ENCODE assay signal across 10 cellular contexts in the genomic region with DNA sequence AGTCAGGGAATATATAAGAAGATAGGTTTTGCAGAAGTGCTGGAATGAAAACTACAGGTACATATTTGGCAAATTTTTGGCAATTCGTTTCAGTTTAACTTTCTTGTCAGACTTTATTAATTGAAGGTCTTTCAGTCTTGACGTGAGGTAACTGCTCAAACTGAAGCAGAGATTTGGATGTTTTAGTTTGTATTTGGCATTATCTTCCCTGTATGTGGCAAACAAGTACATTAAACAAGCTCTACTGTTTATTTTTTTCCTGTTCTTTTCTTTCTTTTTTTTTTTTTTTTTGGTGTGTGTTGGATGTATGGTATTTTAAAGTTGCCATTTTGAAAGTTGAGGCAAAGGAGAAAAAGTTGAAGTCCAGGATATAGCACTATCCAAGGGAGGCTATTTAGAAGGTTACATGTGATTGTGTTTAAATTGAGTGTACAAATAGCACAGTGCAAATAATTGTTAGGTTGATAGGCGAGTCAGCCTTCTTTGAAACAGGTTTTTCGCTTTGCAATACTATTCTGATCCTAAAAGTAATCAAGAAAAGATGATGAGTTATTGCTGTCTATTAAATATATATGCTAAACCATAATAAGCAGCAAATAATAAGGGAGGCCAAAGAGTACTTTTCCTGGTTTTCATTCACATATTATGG. TPM values are rescaled to one million over a fixed set of nuclear protein-coding genes. Genes with fewer than 3 reads are reported as not detected.
A peak's percentile ranks its signal among the peaks of the same experiment; 100 is the strongest.
DNase-seq lines count a peak whose midpoint lies in the region; ATAC-seq, FAIRE-seq and TF ChIP-seq lines count a peak whose summit lies in the region.
"Had no signal": no experiment of that assay in that cellular context is flagged by ENCODE, and none has a peak within 500 bp of the region (broad histone marks: within the 10 kb centered on the region; RNA-seq: fewer than 3 reads in every experiment).

No MANE protein-coding gene starts in this region.

- intact Hi-C loops in HCT116 (cut with micrococcal nuclease), result loop anchor here (5.0 to 10.0 kb wide), 2 partner anchors 342 to 475 kb away; no protein-coding TSS in a partner anchor
- intact Hi-C loops in K562 (cut with micrococcal nuclease), result loop anchor here (5.0 kb wide), 1 partner anchor 42 kb away; a partner anchor contains a TSS
- intact Hi-C loops in sciatic nerve (cut with DNase I), result no loop called here

- no peaks in the 10 kb centered on the region for H3K27me3 ChIP-seq in HCT116 (ENCODE audit: insufficient read depth, low read length)
- H3K27me3 ChIP-seq in K562 (ENCODE audit: control insufficient read depth in 2 of 2, insufficient read depth in 2 of 2, low read length in 2 of 2), result peaks cover 29% of the 10 kb centered on the region in 2 experiments

- POLR2A ChIA-PET in HCT116 (lab: Charles Lee), result no interaction called here
- POLR2A ChIA-PET in K562 (lab: Yijun Ruan, JAX), result interaction anchor here (0.6 to 2.0 kb wide), 4 partner anchors 10 to 60 kb away, joined by 3 to 10 read pairs (median 4); no protein-coding TSS in a partner anchor

- RAD21 ChIA-PET in HCT116 (lab: Charles Lee; ENCODE audit: low non-redundant PET in 1 of 2, low total read pairs in 2 of 2, uncharacterized antibody in 2 of 2, unreplicated experiment in 2 of 2), result no interaction called here

- no peak for TF ChIP-seq EP300 in K562 (IDR thresholded peaks at IDR 0.05; ENCODE audit: low read length)

- H3K79me2 ChIP-seq in HCT116 (ENCODE audit: insufficient read depth, low read length), result no peaks in the 10 kb centered on the region
- no peaks in the 10 kb centered on the region for H3K79me2 ChIP-seq in K562 (ENCODE audit: control insufficient read depth, insufficient read depth, low read length)

- H3K4me2 ChIP-seq in HCT116 (ENCODE audit: low read length) (no peak overlapping the region), K562 (ENCODE audit: insufficient read depth, low read length) (no peak overlapping the region)

- no peak overlapping the region for H3K4me3 ChIP-seq in HCT116 (replicated peaks in 1 of 2; ENCODE audit: low read depth in 1 of 2, low read length in 2 of 2)
- H3K4me3 ChIP-seq in K562, result no peak overlapping the region
- H3K4me3 ChIP-seq in mesodermal cell (ENCODE audit: extremely low read depth, insufficient read depth, low read length, poor library complexity, severe bottlenecking), result peak overlapping the region; percentile 86

- DNase-seq in A172 (ENCODE audit: low spot score) (peak; percentile 14), HCT116 (ENCODE audit: low read depth, low spot score) (no peak), K562 (ENCODE audit: extremely low read depth in 1 of 4, low spot score in 3 of 4) (no peak), sciatic nerve (ENCODE audit: low spot score) (no peak)
- DNase-seq: gastrocnemius medialis had no signal

- no peak for FAIRE-seq in K562 (lab: Jason Lieb, UNC)
- FAIRE-seq: TTC549 had no signal

- TF ChIP-seq RAD21 in HCT116 (IDR thresholded peaks at IDR 0.05; ENCODE audit: low read depth) (no peak), K562 (CRISPR knock-in tag; conservative IDR thresholded peaks at IDR 0.05 in 1 of 2, IDR thresholded peaks at IDR 0.05 in 1 of 2) (no peak)

- H3K9ac ChIP-seq in HCT116 (ENCODE audit: low read length) (no peak overlapping the region), K562 (ENCODE audit: insufficient read depth in 1 of 2, low read depth in 2 of 2, low read length in 2 of 2) (no peak overlapping the region)

- WGBS in K562 (ENCODE audit: insufficient coverage, low coverage, missing lambda C conversion rate), result 6% methylated on average over 4 of the region's 4 CpGs
- WGBS in mesodermal cell (ENCODE audit: insufficient coverage in 2 of 2), 2 experiments, result 11 to 20% methylated on average over 1 of the region's 4 CpGs

- CTCF ChIA-PET in HCT116 (lab: Charles Lee) (no interaction called here), K562 (lab: Yijun Ruan, JAX; ENCODE audit: low intra/inter-chr PET ratio) (no interaction called here)

- no peaks in the 10 kb centered on the region for H3K9me1 ChIP-seq in K562 (ENCODE audit: control insufficient read depth, insufficient read depth, low read length)

- H3K27ac ChIP-seq in HCT116 (ENCODE audit: low read depth, low read length), result no peak overlapping the region
- H3K27ac ChIP-seq in K562 (ENCODE audit: extremely low read depth, low read depth, low read length), result no peak overlapping the region
- H3K27ac ChIP-seq in mesodermal cell (ENCODE audit: low read depth, low read length, severe bottlenecking), result no peak overlapping the region
- H3K27ac ChIP-seq: gastrocnemius medialis had no signal

- H4K20me1 ChIP-seq in HCT116 (ENCODE audit: insufficient read depth) (no peaks in the 10 kb centered on the region), K562 (replicated peaks; ENCODE audit: control insufficient read depth, insufficient read depth, low read length) (peaks cover 7% of the 10 kb centered on the region; the same call in 1 of the 2 replicates)

- no peaks in the 10 kb centered on the region for H3K9me2 ChIP-seq in HCT116 (ENCODE audit: insufficient read depth)

- TF ChIP-seq POLR2A in HCT116 (IDR thresholded peaks at IDR 0.05; ENCODE audit: borderline replicate concordance, extremely low read depth, insufficient read depth, insufficient read length) (no peak), K562 (conservative IDR thresholded peaks at IDR 0.05) (no peak)

- H3K4me1 ChIP-seq in HCT116 (ENCODE audit: control insufficient read depth in 1 of 2, insufficient read depth in 2 of 2, low read length in 2 of 2) (peaks cover 10 to 30% of the 10 kb centered on the region in 2 experiments), K562 (replicated peaks in 1 of 2; ENCODE audit: control insufficient read depth in 2 of 2, insufficient read depth in 2 of 2, low read length in 2 of 2) (peaks cover 8 to 26% of the 10 kb centered on the region in 2 experiments), mesodermal cell (ENCODE audit: control insufficient read depth, insufficient read depth, low read length, poor library complexity, severe bottlenecking) (peaks cover 5% of the 10 kb centered on the region)

- ATAC-seq in HCT116 (no peak), K562 (no peak), sciatic nerve (no peak), HG02798 (IDR thresholded peaks at IDR 0.05; ENCODE audit: poor library complexity, unreplicated experiment) (no peak), HG02885 (IDR thresholded peaks at IDR 0.05; ENCODE audit: poor library complexity, unreplicated experiment) (no peak), HG03196 (IDR thresholded peaks at IDR 0.05; ENCODE audit: unreplicated experiment) (no peak)
- ATAC-seq: gastrocnemius medialis had no signal

- H3K36me3 ChIP-seq in HCT116 (ENCODE audit: control insufficient read depth in 1 of 2, insufficient read depth in 2 of 2, low read length in 2 of 2), result no peaks in the 10 kb centered on the region
- H3K36me3 ChIP-seq in K562 (ENCODE audit: control insufficient read depth, insufficient read depth, low read length), result no peaks in the 10 kb centered on the region
- peaks cover 21% of the 10 kb centered on the region for H3K36me3 ChIP-seq in mesodermal cell (ENCODE audit: control insufficient read depth, insufficient read depth, low read length)
- H3K36me3 ChIP-seq: gastrocnemius medialis had no signal

- no peak for TF ChIP-seq CTCF in HCT116 (IDR thresholded peaks at IDR 0.05 in 2 of 3, conservative IDR thresholded peaks at IDR 0.05 in 1 of 3; ENCODE audit: borderline replicate concordance in 1 of 3, insufficient read depth in 1 of 3, low read depth in 2 of 3, low read length in 2 of 3)
- no peak for TF ChIP-seq CTCF in K562 (IDR thresholded peaks at IDR 0.05 in 2 of 3, conservative IDR thresholded peaks at IDR 0.05 in 1 of 3; ENCODE audit: insufficient read depth in 2 of 3, low read depth in 1 of 3, low read length in 3 of 3)

- in situ Hi-C loops in K562 (cut with MboI), result no loop called here

- H2AFZ ChIP-seq in HCT116 (ENCODE audit: low read depth, low read length, poor library complexity, severe bottlenecking) (no peak overlapping the region), K562 (ENCODE audit: low read depth, low read length) (no peak overlapping the region)

- BruUV-seq in HCT116 (replicated peaks; lab: Mats Ljungman, UMichigan) (TSS peak; percentile 62), K562 (replicated peaks; lab: Mats Ljungman, UMichigan) (no TSS peak)

- H3K9me3 ChIP-seq in HCT116 (ENCODE audit: control insufficient read depth in 1 of 2, insufficient read depth in 1 of 2, low read depth in 1 of 2, low read length in 2 of 2) (no peaks in the 10 kb centered on the region), K562 (replicated peaks; ENCODE audit: control insufficient read depth, insufficient read depth, low read depth, low read length) (no peaks in the 10 kb centered on the region), mesodermal cell (ENCODE audit: control insufficient read depth, low read length) (no peaks in the 10 kb centered on the region)
- H3K9me3 ChIP-seq: gastrocnemius medialis had no signal

RNA-seq across cellular contexts. Expression of a gene that starts 2.2 kb away (rescaled TPM):
- 74.5 and 85.0 TPM in 2 replicates for total RNA-seq in A172 (2014; rRNA removed; shearing (Covaris generic))
- 13.5 TPM for total RNA-seq in HCT116 (2021; ENCODE audit: unreplicated experiment)
- polyA plus RNA-seq in HCT116 (2012), result 8.0 and 8.7 TPM in 2 replicates
- 2.8 and 5.5 TPM in 2 replicates for total RNA-seq in K562 (2011; cell fraction: chromatin; rRNA removed; ENCODE audit: low replicate concordance)
- 2.5 and 2.6 TPM in 2 replicates for total RNA-seq in K562 (2011; cell fraction: nucleolus; rRNA removed)
- total RNA-seq in K562 (2011; cell fraction: nucleoplasm; rRNA removed), result 4.8 and 8.5 TPM in 2 replicates
- total RNA-seq in K562 (2014; rRNA removed), result 2.9 and 5.8 TPM in 2 replicates
- 0.91 and 1.3 TPM in 2 replicates for total RNA-seq in K562 (2014; rRNA removed; fragmentation: Illumina TruSeq; extraction: Trizol)
- 0.65 and 0.98 TPM in 2 replicates for total RNA-seq in K562 (2015; rRNA removed; fragmentation: Illumina TruSeq; extraction: Trizol)
- 1.8 and 3.1 TPM in 2 replicates for total RNA-seq in K562 (2021)
- 1.0 and 2.5 TPM in 2 replicates for polyA plus RNA-seq in K562 (2011; rRNA removed)
- polyA plus RNA-seq in K562 (2011; cell fraction: cytosol; rRNA removed), result 0.56 and 1.2 TPM in 2 replicates
- polyA plus RNA-seq in K562 (2011; cell fraction: nucleus; rRNA removed), result 1.4 and 3.8 TPM in 2 replicates
- polyA plus RNA-seq in K562 (2012), result 0.91 and 1.1 TPM in 2 replicates
- polyA plus RNA-seq in K562 (2014; fragmentation: Illumina TruSeq; extraction: Trizol), result 0.71 and 0.92 TPM in 2 replicates
- polyA plus RNA-seq in K562 (2014; fragmentation: Nextera tagmentation; extraction: Ambion mirVana), result under 1 TPM; 0.14 to 0.21 TPM
- polyA plus RNA-seq in K562 (2014; rRNA removed), result 1.9 and 3.4 TPM in 2 replicates
- 2.6 and 4.6 TPM in 2 replicates for polyA minus RNA-seq in K562 (2011; rRNA and poly(A)+ RNA removed)
- polyA minus RNA-seq in K562 (2011; cell fraction: cytosol; rRNA and poly(A)+ RNA removed), result 1.3 TPM in 1 of 2 replicates, not detected in the other
- polyA minus RNA-seq in K562 (2011; cell fraction: nucleus; rRNA and poly(A)+ RNA removed), result 9.2 and 13.7 TPM in 2 replicates
- 61.6 TPM for polyA plus RNA-seq in mesodermal cell (2013, experiment 1 of 2)
- 60.1 TPM for polyA plus RNA-seq in mesodermal cell (2013, experiment 2 of 2)
- 39.1 TPM for total RNA-seq in sciatic nerve

RNA-seq across cellular contexts. Expression of a gene that starts 42.4 kb away (rescaled TPM):
- 155 and 158 TPM in 2 replicates for total RNA-seq in A172 (2014; rRNA removed; shearing (Covaris generic))
- total RNA-seq in HCT116 (2021; ENCODE audit: unreplicated experiment), result 72.5 TPM
- 37.0 and 37.6 TPM in 2 replicates for polyA plus RNA-seq in HCT116 (2012)
- 75.9 and 114 TPM in 2 replicates for total RNA-seq in K562 (2011; cell fraction: chromatin; rRNA removed; ENCODE audit: low replicate concordance)
- total RNA-seq in K562 (2011; cell fraction: nucleolus; rRNA removed), result 32.5 and 42.6 TPM in 2 replicates
- 70.0 and 87.9 TPM in 2 replicates for total RNA-seq in K562 (2011; cell fraction: nucleoplasm; rRNA removed)
- total RNA-seq in K562 (2014; rRNA removed), result 74.1 and 75.1 TPM in 2 replicates
- 55.3 and 59.6 TPM in 2 replicates for total RNA-seq in K562 (2014; rRNA removed; fragmentation: Illumina TruSeq; extraction: Trizol)
- 54.7 and 59.2 TPM in 2 replicates for total RNA-seq in K562 (2015; rRNA removed; fragmentation: Illumina TruSeq; extraction: Trizol)
- 68.1 and 74.3 TPM in 2 replicates for total RNA-seq in K562 (2021)
- 68.6 and 82.1 TPM in 2 replicates for polyA plus RNA-seq in K562 (2011; rRNA removed)
- polyA plus RNA-seq in K562 (2011; cell fraction: cytosol; rRNA removed), result 52.1 and 65.5 TPM in 2 replicates
- 57.0 and 69.0 TPM in 2 replicates for polyA plus RNA-seq in K562 (2011; cell fraction: nucleus; rRNA removed)
- polyA plus RNA-seq in K562 (2012), result 50.6 and 60.4 TPM in 2 replicates
- 61.8 and 80.4 TPM in 2 replicates for polyA plus RNA-seq in K562 (2014; fragmentation: Illumina TruSeq; extraction: Trizol)
- polyA plus RNA-seq in K562 (2014; fragmentation: Nextera tagmentation; extraction: Ambion mirVana), result 1 to 10 TPM; 2.6 to 3.3 TPM
- 61.1 and 63.8 TPM in 2 replicates for polyA plus RNA-seq in K562 (2014; rRNA removed)
- polyA minus RNA-seq in K562 (2011; rRNA and poly(A)+ RNA removed), result 98.5 and 101 TPM in 2 replicates
- polyA minus RNA-seq in K562 (2011; cell fraction: cytosol; rRNA and poly(A)+ RNA removed), result 20.9 and 21.3 TPM in 2 replicates
- 42.5 and 52.8 TPM in 2 replicates for polyA minus RNA-seq in K562 (2011; cell fraction: nucleus; rRNA and poly(A)+ RNA removed)
- polyA plus RNA-seq in mesodermal cell (2013, experiment 1 of 2), result 86.4 TPM
- polyA plus RNA-seq in mesodermal cell (2013, experiment 2 of 2), result 74.2 TPM
- 54.6 TPM for total RNA-seq in sciatic nerve
